Comparison of ENCODE assay signal across 2 cellular contexts in genomic region chr4:3257125-3257690, GRCh38.
TF ChIP-seq lines count a peak whose summit lies in the region.

No MANE protein-coding gene starts in this region.

TF ChIP-seq in SK-N-SH, 30 proteins besides CTCF, POLR2A, EP300 and RAD21 (continued from another document):
- TF ChIP-seq REST (IDR thresholded peaks at IDR 0.05; ENCODE audit: low read depth, low read length) (no peak), SIN3A (IDR thresholded peaks at IDR 0.05; ENCODE audit: borderline replicate concordance, low read depth, low read length) (no peak), TCF12 (IDR thresholded peaks at IDR 0.05) (no peak), SMC3 (IDR thresholded peaks at IDR 0.05; ENCODE audit: low read depth, low read length) (no peak)
TF ChIP-seq in SK-N-SH: peak in this region for 0.

TF ChIP-seq in WTC11, 78 proteins besides CTCF, POLR2A, EP300 and RAD21 (continued from another document):
- TF ChIP-seq ZNF532 (CRISPR knock-in tag; IDR thresholded peaks at IDR 0.05; ENCODE audit: borderline replicate concordance): no peak
